21 cellular contexts compared by ENCODE assay signal in the genomic region with DNA sequence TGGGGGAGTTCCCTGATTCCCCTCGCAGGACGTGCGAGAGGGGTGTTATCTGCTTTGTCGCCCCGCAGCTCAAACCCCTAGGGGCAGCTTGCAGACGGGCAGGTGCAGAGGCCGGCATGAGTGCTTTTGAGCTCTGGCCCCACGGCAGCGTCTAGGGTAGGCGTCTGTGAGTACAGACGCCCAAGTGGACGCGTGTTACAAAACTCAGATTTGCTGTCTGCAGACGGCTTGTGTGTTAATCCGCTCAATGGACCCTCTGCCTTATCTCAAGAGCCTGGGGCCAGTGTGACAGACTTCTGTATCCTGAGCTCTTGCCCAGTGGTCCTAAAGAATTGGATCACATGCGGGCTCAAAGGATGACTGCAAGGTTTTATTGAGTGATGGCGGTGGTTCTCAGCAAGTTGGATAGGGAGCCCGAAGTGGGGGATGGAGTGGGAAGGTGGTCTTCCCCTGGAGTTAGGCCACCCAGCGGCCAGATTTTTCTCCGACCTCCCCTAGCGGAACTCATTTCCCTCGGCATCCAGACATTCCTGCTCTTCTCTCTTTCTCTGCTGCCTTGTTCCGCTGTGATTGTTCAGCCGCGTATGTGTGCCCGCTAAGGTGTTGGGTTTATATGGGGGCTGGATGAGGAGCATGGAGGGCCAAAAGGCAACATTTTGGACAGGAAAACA. TPM values are rescaled to one million over a fixed set of nuclear protein-coding genes. Genes with fewer than 3 reads are reported as not detected.
DNase-seq lines count a peak whose midpoint lies in the region; TF ChIP-seq lines count a peak whose summit lies in the region.
"Had no signal": no experiment of that assay in that cellular context is flagged by ENCODE, and none has a peak within 500 bp of the region (broad histone marks: within the 10 kb centered on the region; RNA-seq: fewer than 3 reads in every experiment).

No MANE protein-coding gene starts in this region.

- H3F3A ChIP-seq in smooth muscle cell (ENCODE audit: low read depth), result no peaks in the 10 kb centered on the region

- no peaks in the 10 kb centered on the region for H3K36me3 ChIP-seq in smooth muscle cell (ENCODE audit: low read depth)
- no peaks in the 10 kb centered on the region for H3K36me3 ChIP-seq in SJCRH30

- WGBS in smooth muscle cell (ENCODE audit: low lambda C conversion rate), result 67% methylated on average over 26 of the region's 26 CpGs

- H3K27me3 ChIP-seq in smooth muscle cell (ENCODE audit: low read depth) (no peaks in the 10 kb centered on the region), SJCRH30 (no peaks in the 10 kb centered on the region)

- H3K9ac ChIP-seq in smooth muscle cell (ENCODE audit: low read depth), result no peak overlapping the region

- H3K4me3 ChIP-seq in smooth muscle cell (no peak overlapping the region), SJCRH30 (no peak overlapping the region)
- H3K4me3 ChIP-seq: PC-9 had no signal

- H3K9me3 ChIP-seq in smooth muscle cell (replicated peaks; ENCODE audit: low read depth), result no peaks in the 10 kb centered on the region
- no peaks in the 10 kb centered on the region for H3K9me3 ChIP-seq in SJCRH30 (replicated peaks)

- H4K20me1 ChIP-seq in smooth muscle cell (ENCODE audit: low read depth), result no peaks in the 10 kb centered on the region

- H3K4me1 ChIP-seq in smooth muscle cell (ENCODE audit: low read depth), result no peaks in the 10 kb centered on the region
- H3K4me1 ChIP-seq in SJCRH30, result no peaks in the 10 kb centered on the region

- no peak for TF ChIP-seq CTCF in smooth muscle cell (IDR thresholded peaks at IDR 0.05; ENCODE audit: borderline replicate concordance, insufficient read depth, poor library complexity, severe bottlenecking)

- H3K4me2 ChIP-seq in smooth muscle cell, result peak overlapping the region; percentile 21
- H3K4me2 ChIP-seq: PC-9 had no signal

- H3K79me2 ChIP-seq in smooth muscle cell (ENCODE audit: low read depth), result no peaks in the 10 kb centered on the region

- DNase-seq in NCI-H146 (lab: John Stamatoyannopoulos, UW) (peak; percentile 59), NCI-H146 treated with DMSO at 0.1 percent for 48 hours (lab: John Stamatoyannopoulos, UW; ENCODE audit: unreplicated experiment) (no peak), astrocyte of the hippocampus (ENCODE audit: low read depth, low spot score) (peak; percentile 29), iPS-NIHi7 (ENCODE audit: extremely low spot score) (peak; percentile 50), smooth muscle cell (lab: John Stamatoyannopoulos, UW; ENCODE audit: unreplicated experiment) (no peak), DMS53 (lab: John Stamatoyannopoulos, UW) (no peak), SJCRH30 (no peak), DMS 273 (lab: John Stamatoyannopoulos, UW; ENCODE audit: unreplicated experiment) (no peak)
- DNase-seq: activated B cell treated with CpG ODN at 0.5 μM for 24 hours; activated CD8-positive, alpha-beta memory T cell treated with anti-CD3 and anti-CD28 coated beads, Interleukin-2, amount 10 ng/mL, durations not matched to agents 7 days and 5 days; activated naive CD4-positive, alpha-beta T cell; head of caudate nucleus; NCI-H1417 treated with DMSO at 0.1 percent for 48 hours; nephron progenitor cell; PC-9; stimulated activated naive CD4-positive, alpha-beta T cell; SW 1271 had no signal

- no peak overlapping the region for H2AFZ ChIP-seq in smooth muscle cell (ENCODE audit: low read depth)

- H3K27ac ChIP-seq in smooth muscle cell (ENCODE audit: low read depth) (no peak overlapping the region), SJCRH30 (no peak overlapping the region)
- H3K27ac ChIP-seq: 22Rv1, PC-9 had no signal

RNA-seq across cellular contexts. Expression of a gene that starts 9.4 kb away (rescaled TPM):
- not detected in 2 replicates for total RNA-seq in smooth muscle cell
- polyA plus RNA-seq in smooth muscle cell, result 0.28 TPM in 1 of 2 replicates, not detected in the other
- not detected in 2 replicates for total RNA-seq in SJCRH30 (2014; rRNA removed; shearing (Covaris generic))
- total RNA-seq: activated B cell treated with CpG ODN at 0.5 μM for 24 hours; activated CD8-positive, alpha-beta memory T cell treated with anti-CD3 and anti-CD28 coated beads, Interleukin-2, amount 10 ng/mL, durations not matched to agents 7 days and 5 days; cardiac septum; PC-9; skeletal muscle tissue; urinary bladder had no signal

RNA-seq across cellular contexts. Expression of a gene that starts 46.2 kb away (rescaled TPM):
- not detected in 2 replicates for total RNA-seq in smooth muscle cell
- not detected in 2 replicates for polyA plus RNA-seq in smooth muscle cell
- total RNA-seq in SJCRH30 (2014; rRNA removed; shearing (Covaris generic)), result not detected in 2 replicates
- total RNA-seq: activated B cell treated with CpG ODN at 0.5 μM for 24 hours; activated CD8-positive, alpha-beta memory T cell treated with anti-CD3 and anti-CD28 coated beads, Interleukin-2, amount 10 ng/mL, durations not matched to agents 7 days and 5 days; cardiac septum; PC-9; skeletal muscle tissue; urinary bladder had no signal

Comparison
In these comparisons a context has a peak if more than half of its experiments do, and no peak if none do; other contexts are left out.
1. DNase-seq: peak in NCI-H146 (single experiment), astrocyte of the hippocampus (single experiment) and iPS-NIHi7 (single experiment); none in NCI-H146 treated with DMSO at 0.1 percent for 48 hours (single experiment), smooth muscle cell (single experiment), DMS53 (single experiment), SJCRH30 (0 of 2) and DMS 273 (single experiment).